ENCODE assay signal across 10 cellular contexts in the genomic region with DNA sequence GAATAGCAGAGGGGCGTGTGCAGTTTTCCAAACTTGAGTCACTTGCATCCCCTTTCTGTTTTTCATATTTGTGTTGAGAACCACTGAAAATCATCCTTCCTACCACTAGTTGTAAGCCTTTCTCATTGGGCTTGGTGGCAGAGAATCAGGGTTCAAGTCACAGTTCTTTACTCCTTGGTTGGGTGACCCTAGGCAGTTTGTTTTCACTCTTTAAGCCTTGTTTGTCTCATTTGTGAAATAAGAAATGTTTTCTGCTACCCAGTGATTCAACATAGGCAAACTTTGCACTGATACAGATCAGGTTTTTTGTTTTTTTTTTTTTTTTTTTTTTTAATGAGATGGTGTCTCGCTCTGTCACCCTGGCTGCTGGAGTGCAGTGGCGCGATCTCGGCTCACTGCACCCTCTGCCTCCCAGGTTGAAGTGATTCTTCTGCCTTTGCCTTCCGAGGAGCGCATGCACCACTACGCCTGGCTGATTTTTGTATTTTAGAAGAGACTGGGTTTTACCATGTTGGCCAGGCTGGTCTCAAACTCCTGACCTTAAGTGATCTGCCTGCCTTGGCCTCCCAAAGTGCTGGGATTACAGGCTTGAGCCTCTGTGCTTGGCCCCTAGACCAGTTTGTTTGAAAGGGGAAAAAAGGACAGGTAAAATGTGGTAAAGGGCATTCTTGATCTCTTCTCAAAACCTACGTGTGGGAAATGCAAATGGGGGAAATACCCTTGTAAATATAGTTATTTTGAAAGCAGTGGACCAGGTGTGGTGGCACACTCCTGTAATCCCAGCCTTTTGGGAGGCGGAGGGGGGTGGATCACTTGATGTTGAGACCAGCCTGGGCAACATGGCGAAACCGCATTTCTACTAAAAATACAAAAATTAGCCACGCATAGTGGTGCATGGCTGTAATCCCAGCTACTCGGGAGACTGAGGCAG. TPM values are rescaled to one million over a fixed set of nuclear protein-coding genes. Genes with fewer than 3 reads are reported as not detected.
A peak's percentile ranks its signal among the peaks of the same experiment; 100 is the strongest.
DNase-seq lines count a peak whose midpoint lies in the region; ATAC-seq and TF ChIP-seq lines count a peak whose summit lies in the region.
"Had no signal": no experiment of that assay in that cellular context is flagged by ENCODE, and none has a peak within 500 bp of the region (broad histone marks: within the 10 kb centered on the region; RNA-seq: fewer than 3 reads in every experiment).

No MANE protein-coding gene starts in this region.

- intact Hi-C loops in breast epithelium (cut with DNase I; ENCODE audit: low total_unique reads) = no loop called here

- H3K4me3 Mint-ChIP-seq in HFFc6 = peak overlapping the region; percentile 95
- no peak overlapping the region for H3K4me3 Mint-ChIP-seq in activated CD8-positive, alpha-beta memory T cell treated with anti-CD3 and anti-CD28 coated beads, Interleukin-2, amount 10 ng/mL, durations not matched to agents 7 days and 5 days
- H3K4me3 Mint-ChIP-seq: activated naive CD4-positive, alpha-beta T cell treated with anti-CD3 and anti-CD28 coated beads, Interleukin-2, amount 10 ng/mL, durations not matched to agents 7 days and 5 days had no signal

- POLR2A ChIA-PET in AG04450 (lab: Yijun Ruan, JAX) = interaction anchor here (0.6 to 3.6 kb wide), 7 partner anchors 18 to 80 kb away, joined by 3 to 27 read pairs (median 5); no protein-coding TSS in a partner anchor

- H3K27ac ChIP-seq in AG04450 (ENCODE audit: low read depth, low read length) (no peak overlapping the region), breast epithelium (peak overlapping the region in 1 of 2 donors; percentile 52), mucosa of rectum (ENCODE audit: low read depth in 2 of 2, low read length in 2 of 2) (peak overlapping the region in 1 of 2 donors; percentile 57)

- peaks cover 45% of the 10 kb centered on the region for H3K36me3 Mint-ChIP-seq in HFFc6 (ENCODE audit: low read depth)
- no peaks in the 10 kb centered on the region for H3K36me3 Mint-ChIP-seq in activated CD8-positive, alpha-beta memory T cell treated with anti-CD3 and anti-CD28 coated beads, Interleukin-2, amount 10 ng/mL, durations not matched to agents 7 days and 5 days
- H3K36me3 Mint-ChIP-seq: activated naive CD4-positive, alpha-beta T cell treated with anti-CD3 and anti-CD28 coated beads, Interleukin-2, amount 10 ng/mL, durations not matched to agents 7 days and 5 days had no signal

- no peak overlapping the region for H3K9ac ChIP-seq in mucosa of rectum (ENCODE audit: low read depth in 1 of 2, low read length in 2 of 2)

- H3K36me3 ChIP-seq in breast epithelium = no peaks in the 10 kb centered on the region
- H3K36me3 ChIP-seq in mucosa of rectum (ENCODE audit: control insufficient read depth in 2 of 2, insufficient read depth in 2 of 2, low read length in 2 of 2) = no peaks in the 10 kb centered on the region

- H3K27ac Mint-ChIP-seq in HFFc6 = peak overlapping the region; percentile 85
- H3K27ac Mint-ChIP-seq in activated CD8-positive, alpha-beta memory T cell treated with anti-CD3 and anti-CD28 coated beads, Interleukin-2, amount 10 ng/mL, durations not matched to agents 7 days and 5 days = no peak overlapping the region
- H3K27ac Mint-ChIP-seq: activated naive CD4-positive, alpha-beta T cell treated with anti-CD3 and anti-CD28 coated beads, Interleukin-2, amount 10 ng/mL, durations not matched to agents 7 days and 5 days had no signal

- CTCF ChIA-PET in AG04450 (lab: Charles Lee) = interaction anchor here (0.5 to 1.4 kb wide), 6 partner anchors 22 to 82 kb away, joined by 3 to 11 read pairs (median 4); no protein-coding TSS in a partner anchor
- CTCF ChIA-PET in activated CD8-positive, alpha-beta memory T cell treated with anti-CD3 and anti-CD28 coated beads, Interleukin-2, amount 10 ng/mL, durations not matched to agents 7 days and 5 days (lab: Charles Lee) = interaction anchor here (0.7 to 0.8 kb wide), 2 partner anchors 9 to 133 kb away, joined by 3 to 4 read pairs; no protein-coding TSS in a partner anchor

- H3K27me3 ChIP-seq in AG04450 (ENCODE audit: control insufficient read depth, insufficient read depth, low read length) = no peaks in the 10 kb centered on the region
- H3K27me3 ChIP-seq in breast epithelium = no peaks in the 10 kb centered on the region
- H3K27me3 ChIP-seq in mucosa of rectum (ENCODE audit: control insufficient read depth in 2 of 2, insufficient read depth in 2 of 2, low read length in 2 of 2) = peaks cover 0 to 4% of the 10 kb centered on the region in 2 donors

- H3K4me1 ChIP-seq in breast epithelium (peaks cover 3 to 9% of the 10 kb centered on the region in 2 donors), mucosa of rectum (ENCODE audit: control insufficient read depth in 2 of 2, insufficient read depth in 2 of 2, low read length in 2 of 2) (peaks cover 8 to 13% of the 10 kb centered on the region in 2 donors)

- ATAC-seq in GM21526 (IDR thresholded peaks at IDR 0.05; ENCODE audit: low FRiP score, unreplicated experiment) = no peak
- ATAC-seq in activated CD8-positive, alpha-beta memory T cell treated with anti-CD3 and anti-CD28 coated beads, Interleukin-2, amount 10 ng/mL, durations not matched to agents 7 days and 5 days = no peak

- DNase-seq in AG04450 (ENCODE audit: low read depth, low spot score) (no peak), HFFc6 (no peak), breast epithelium (ENCODE audit: low spot score in 2 of 2) (no peak), globus pallidus (ENCODE audit: low spot score) (no peak), NCI-H446 (lab: John Stamatoyannopoulos, UW) (no peak)
- DNase-seq in activated CD8-positive, alpha-beta memory T cell treated with anti-CD3 and anti-CD28 coated beads, Interleukin-2, amount 10 ng/mL, durations not matched to agents 7 days and 5 days = no peak
- DNase-seq: activated naive CD4-positive, alpha-beta T cell treated with anti-CD3 and anti-CD28 coated beads, Interleukin-2, amount 10 ng/mL, durations not matched to agents 7 days and 5 days; SHP77 treated with DMSO at 0.1 percent for 48 hours had no signal

- TF ChIP-seq POLR2A in breast epithelium (IDR thresholded peaks at IDR 0.05) = no peak

- peaks cover 6% of the 10 kb centered on the region for H3K27me3 Mint-ChIP-seq in HFFc6 (ENCODE audit: insufficient read depth)
- peaks cover 20% of the 10 kb centered on the region for H3K27me3 Mint-ChIP-seq in activated CD8-positive, alpha-beta memory T cell treated with anti-CD3 and anti-CD28 coated beads, Interleukin-2, amount 10 ng/mL, durations not matched to agents 7 days and 5 days

- TF ChIP-seq CTCF in AG04450 (IDR thresholded peaks at IDR 0.05; ENCODE audit: low read depth, low read length) = no peak
- TF ChIP-seq CTCF in HFFc6 (IDR thresholded peaks at IDR 0.05) = no peak
- no peak for TF ChIP-seq CTCF in breast epithelium (IDR thresholded peaks at IDR 0.05)

- peaks cover 73% of the 10 kb centered on the region for H3K4me1 Mint-ChIP-seq in HFFc6 (ENCODE audit: low read depth)
- H3K4me1 Mint-ChIP-seq in activated CD8-positive, alpha-beta memory T cell treated with anti-CD3 and anti-CD28 coated beads, Interleukin-2, amount 10 ng/mL, durations not matched to agents 7 days and 5 days = peaks cover 32% of the 10 kb centered on the region

- H3K9me3 ChIP-seq in AG04450 (ENCODE audit: control insufficient read depth, insufficient read depth, low read length) (no peaks in the 10 kb centered on the region; the same call in 1 of the 2 replicates), breast epithelium (no peaks in the 10 kb centered on the region), mucosa of rectum (ENCODE audit: control insufficient read depth in 2 of 2, low read length in 2 of 2) (no peaks in the 10 kb centered on the region)

- H3K9me3 Mint-ChIP-seq in HFFc6 = peaks cover 11% of the 10 kb centered on the region
- H3K9me3 Mint-ChIP-seq in activated CD8-positive, alpha-beta memory T cell treated with anti-CD3 and anti-CD28 coated beads, Interleukin-2, amount 10 ng/mL, durations not matched to agents 7 days and 5 days (ENCODE audit: low read depth) = no peaks in the 10 kb centered on the region
- H3K9me3 Mint-ChIP-seq: activated naive CD4-positive, alpha-beta T cell treated with anti-CD3 and anti-CD28 coated beads, Interleukin-2, amount 10 ng/mL, durations not matched to agents 7 days and 5 days had no signal

- H3K4me3 ChIP-seq in AG04450 (ENCODE audit: low read depth, low read length) (peak overlapping the region; percentile 93), breast epithelium (peak overlapping the region in 2 of 3 donors; percentile 91 to 96), mucosa of rectum (ENCODE audit: low read length in 2 of 2) (peak overlapping the region; percentile 24 to 32)

RNA-seq across cellular contexts. Expression of gene CLIC4, which starts 3.2 kb away (rescaled TPM):
- 412 and 561 TPM in 2 replicates for polyA plus RNA-seq in AG04450 (2011; rRNA removed)
- 139 and 248 TPM in 2 replicates for polyA minus RNA-seq in AG04450 (2011; rRNA and poly(A)+ RNA removed)
- 100 to 1,000 TPM; 517 to 729 (median 548) TPM for total RNA-seq in HFFc6 (2021; fragmentation: NEBNext Ultra II Directional; extraction: Animal tissue kit (Norgen Biotek cat#: 25700))
- total RNA-seq in breast epithelium = 100 to 1,000 TPM; 162 to 217 (median 196) TPM
- total RNA-seq in activated CD8-positive, alpha-beta memory T cell treated with anti-CD3 and anti-CD28 coated beads, Interleukin-2, amount 10 ng/mL, durations not matched to agents 7 days and 5 days = 10 to 100 TPM; 16.9 to 23.0 TPM

Comparison
In these comparisons a context has a peak if more than half of its experiments do, and no peak if none do; other contexts are left out.
1. H3K4me3 ChIP-seq: peak in every context shown above with its lines; median percentile 94 in breast epithelium; 93 in AG04450; 28 in mucosa of rectum.
2. RNA of gene CLIC4, which starts 3.2 kb away (total RNA-seq): 517 to 729 TPM in HFFc6 and 162 to 217 TPM in breast epithelium; 16.9 to 23.0 TPM in activated CD8-positive, alpha-beta memory T cell treated with anti-CD3 and anti-CD28 coated beads, Interleukin-2, amount 10 ng/mL, durations not matched to agents 7 days and 5 days; every median in the first group is over 4 times any median in the second.